In genomic region chr2:25673170-25674002, GRCh38 we compare ENCODE assay signal across 8 cellular contexts. TPM values are rescaled to one million over a fixed set of nuclear protein-coding genes. Genes with fewer than 3 reads are reported as not detected.
A peak's percentile ranks its signal among the peaks of the same experiment; 100 is the strongest.
DNase-seq lines count a peak whose midpoint lies in the region; ATAC-seq and TF ChIP-seq lines count a peak whose summit lies in the region.

Gene DTNB, minus strand, starts transcription at chr2:25673577. Its CDS starts 20,917 bp downstream, at chr2:25652660.

- H3K4me2 ChIP-seq in BLaER1: peak within 1 kb of the TSS; percentile 98

- H3K27me3 ChIP-seq in BLaER1 (no peaks in the 10 kb centered on the region), endodermal cell (ENCODE audit: control insufficient read depth, insufficient read depth, low read length, poor library complexity, severe bottlenecking) (peaks cover 19% of the 10 kb centered on the region)

- peaks cover 2% of the 10 kb centered on the region for H3K36me3 Mint-ChIP-seq in endodermal cell (ENCODE audit: low read depth)

- peaks cover 32% of the 10 kb centered on the region for H4K20me1 ChIP-seq in BLaER1

- H3K36me3 ChIP-seq in BLaER1 (no peaks in the 10 kb centered on the region), endodermal cell (ENCODE audit: control insufficient read depth, insufficient read depth, low read length) (no peaks in the 10 kb centered on the region)

- H3K9me3 Mint-ChIP-seq in endodermal cell: peaks cover 7% of the 10 kb centered on the region

- H3K4me3 Mint-ChIP-seq in endodermal cell: peak within 1 kb of the TSS; percentile 72

- H3K4me1 ChIP-seq in BLaER1: peaks cover 22% of the 10 kb centered on the region
- H3K4me1 ChIP-seq in endodermal cell (ENCODE audit: control insufficient read depth, insufficient read depth, low read length): no peaks in the 10 kb centered on the region

- peak; percentile 5 for TF ChIP-seq CTCF in endodermal cell (conservative IDR thresholded peaks at IDR 0.05)

- peak within 1 kb of the TSS; percentile 86 for H3K27ac ChIP-seq in BLaER1
- H3K27ac ChIP-seq in endodermal cell (ENCODE audit: low read depth, low read length): no peak within 1 kb of the TSS

- DNase-seq in NOMO-1 (lab: John Stamatoyannopoulos, UW; ENCODE audit: unreplicated experiment in 2 of 2): peak; percentile 54 to 78
- peak; percentile 44 to 58 for DNase-seq in activated CD8-positive, alpha-beta memory T cell treated with anti-CD3 and anti-CD28 coated beads for 4 hours (ENCODE audit: low read depth in 2 of 2)
- peak; percentile 91 for DNase-seq in endodermal cell
- peak; percentile 69 for DNase-seq in midbrain (lab: John Stamatoyannopoulos, UW)
- peak; percentile 53 to 71 for DNase-seq in stimulated activated CD8-positive, alpha-beta memory T cell treated with anti-CD3 and anti-CD28 coated beads, Interleukin-15, amount 100 ng/mL, for 48 hours (ENCODE audit: low read depth in 2 of 2)

- H3K9me3 ChIP-seq in BLaER1 (no peaks in the 10 kb centered on the region), endodermal cell (ENCODE audit: control insufficient read depth, low read length) (peaks cover 9% of the 10 kb centered on the region)

- H3K27me3 Mint-ChIP-seq in endodermal cell (ENCODE audit: insufficient read depth): peaks cover 44% of the 10 kb centered on the region

- peak within 1 kb of the TSS; percentile 80 for H3K4me3 ChIP-seq in BLaER1
- H3K4me3 ChIP-seq in endodermal cell (ENCODE audit: low read length): peak within 1 kb of the TSS; percentile 81

- H3K27ac Mint-ChIP-seq in endodermal cell: peak within 1 kb of the TSS; percentile 77

- TF ChIP-seq POLR2A in GM19099 (IDR thresholded peaks at IDR 0.05; ENCODE audit: extremely low read depth, insufficient read length, low read depth): peak; percentile 62

- peaks cover 14% of the 10 kb centered on the region for H3K4me1 Mint-ChIP-seq in endodermal cell

- ATAC-seq in HG03342 (IDR thresholded peaks at IDR 0.05; ENCODE audit: unreplicated experiment): peak; percentile 61

- H3K9ac ChIP-seq in BLaER1: peak within 1 kb of the TSS; percentile 82
- H3K9ac ChIP-seq in endodermal cell (ENCODE audit: extremely low read depth, low read length, poor library complexity, severe bottlenecking): peak within 1 kb of the TSS; percentile 72

- 0 to 2% methylated on average over 6 to 124 of the region's 124 CpGs for WGBS in endodermal cell (ENCODE audit: insufficient coverage in 1 of 2, insufficient read length in 1 of 2), 2 experiments

RNA-seq across cellular contexts. Expression of gene DTNB, which starts in this region (rescaled TPM):
- 10 to 100 TPM; 38.8 to 48.7 TPM for total RNA-seq in endodermal cell
- polyA plus RNA-seq in endodermal cell (2013, experiment 1 of 2): 25.2 TPM
- polyA plus RNA-seq in endodermal cell (2013, experiment 2 of 2): 25.0 TPM
